ENCODE assay signal across 16 cellular contexts in the genomic region with DNA sequence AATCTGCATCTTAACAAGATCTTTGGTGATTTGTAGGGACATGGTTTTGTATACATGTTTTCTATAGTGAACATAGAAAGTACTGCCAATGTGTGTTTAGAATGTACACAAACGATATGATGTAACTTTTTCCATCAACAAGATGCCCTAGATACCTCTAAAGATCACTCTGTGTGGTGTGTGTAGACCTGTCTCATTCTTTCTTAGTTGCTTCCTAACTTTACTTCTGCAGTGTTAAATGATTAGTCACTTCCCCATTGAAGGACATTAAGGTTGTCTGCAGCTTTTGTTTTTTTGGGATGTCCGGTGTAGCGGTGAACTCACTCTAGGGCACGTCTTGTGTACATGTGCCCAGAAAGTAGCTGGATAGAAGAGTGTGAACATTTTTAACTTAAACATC. TPM values are rescaled to one million over a fixed set of nuclear protein-coding genes. Genes with fewer than 3 reads are reported as not detected.
DNase-seq lines count a peak whose midpoint lies in the region; ATAC-seq and TF ChIP-seq lines count a peak whose summit lies in the region.
"Had no signal": no experiment of that assay in that cellular context is flagged by ENCODE, and none has a peak within 500 bp of the region (broad histone marks: within the 10 kb centered on the region; RNA-seq: fewer than 3 reads in every experiment).

No MANE protein-coding gene starts in this region.

- H3K4me3 ChIP-seq in RWPE2 (ENCODE audit: severe bottlenecking) (no peak overlapping the region), epithelial cell of esophagus (ENCODE audit: low read length) (no peak overlapping the region)
- H3K4me3 ChIP-seq: adrenal gland, GM23338, hepatocyte had no signal

- no peaks in the 10 kb centered on the region for H3K27me3 ChIP-seq in RWPE2 (ENCODE audit: insufficient read depth, poor library complexity, severe bottlenecking)
- H3K27me3 ChIP-seq: adrenal gland, hepatocyte had no signal

- DNase-seq in NOMO-1 treated with DMSO at 0.1 percent for 48 hours (lab: John Stamatoyannopoulos, UW; ENCODE audit: unreplicated experiment) (peak; percentile 57), NOMO-1 treated with dmso at 0.1 percent for 144 hours (lab: John Stamatoyannopoulos, UW; ENCODE audit: unreplicated experiment) (no peak), RWPE2 (ENCODE audit: low spot score) (no peak), epithelial cell of esophagus (ENCODE audit: low read depth) (peak; percentile 28), pulmonary artery endothelial cell (ENCODE audit: low read depth, low spot score) (peak; percentile 75), AG08396 (ENCODE audit: low spot score) (no peak), KG1 (lab: John Stamatoyannopoulos, UW) (no peak), amniotic stem cell (lab: John Stamatoyannopoulos, UW) (no peak)
- DNase-seq: adrenal gland; effector CD8-positive, alpha-beta T cell; NCI-H2081; retina; T-helper 2 cell had no signal

- TF ChIP-seq CTCF in RWPE2 (IDR thresholded peaks at IDR 0.05; ENCODE audit: poor library complexity, severe bottlenecking) (no peak), epithelial cell of esophagus (IDR thresholded peaks at IDR 0.05; ENCODE audit: insufficient read depth, low read depth, low read length, missing control alignments) (no peak)

- H3K4me1 ChIP-seq in RWPE2 (ENCODE audit: insufficient read depth, poor library complexity, severe bottlenecking), result peaks cover 19% of the 10 kb centered on the region

- H3K27ac ChIP-seq in RWPE2 (ENCODE audit: poor library complexity, severe bottlenecking), result peak overlapping the region; percentile 19
- H3K27ac ChIP-seq: 22Rv1, adrenal gland, hepatocyte had no signal

- no peaks in the 10 kb centered on the region for H3K36me3 ChIP-seq in RWPE2 (ENCODE audit: low read depth)
- H3K36me3 ChIP-seq: adrenal gland had no signal

- peak; percentile 38; the same call in 2 of the 3 replicates for ATAC-seq in RWPE2 (ENCODE audit: low read depth)
- ATAC-seq: GM23338 had no signal

- H3K9me3 ChIP-seq in RWPE2 (ENCODE audit: severe bottlenecking), result no peaks in the 10 kb centered on the region
- H3K9me3 ChIP-seq: adrenal gland had no signal

RNA-seq across cellular contexts. Expression of gene CDYL, which starts 35.9 kb away (rescaled TPM):
- total RNA-seq in pulmonary artery endothelial cell, result 26.7 and 47.2 TPM in 2 replicates

Comparison
In these comparisons a context has a peak if more than half of its experiments do, and no peak if none do; other contexts are left out.
1. DNase-seq: peak in NOMO-1 treated with DMSO at 0.1 percent for 48 hours (single experiment), epithelial cell of esophagus (single experiment) and pulmonary artery endothelial cell (single experiment); none in NOMO-1 treated with dmso at 0.1 percent for 144 hours (single experiment), RWPE2 (single experiment), AG08396 (single experiment), KG1 (single experiment) and amniotic stem cell (single experiment).